23 cellular contexts compared by ENCODE assay signal in the genomic region with DNA sequence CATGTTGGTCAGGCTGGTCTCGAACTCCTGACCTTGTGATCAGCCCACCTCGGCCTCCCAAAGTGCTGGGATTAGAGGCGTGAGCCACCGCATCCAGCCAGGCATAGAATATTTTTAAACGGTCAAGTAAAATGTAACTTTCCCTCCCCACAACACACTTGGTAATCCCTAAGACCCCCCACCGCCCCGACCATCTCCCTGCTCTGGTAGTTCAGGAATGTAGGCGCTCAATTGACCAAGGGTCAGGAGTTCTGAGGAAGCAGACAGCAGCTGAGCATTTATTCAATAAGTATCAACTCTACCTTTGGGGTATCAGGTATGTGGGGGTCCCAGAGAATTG. TPM values are rescaled to one million over a fixed set of nuclear protein-coding genes. Genes with fewer than 3 reads are reported as not detected.
DNase-seq lines count a peak whose midpoint lies in the region; ATAC-seq, FAIRE-seq and TF ChIP-seq lines count a peak whose summit lies in the region.
"Had no signal": no experiment of that assay in that cellular context is flagged by ENCODE, and none has a peak within 500 bp of the region (broad histone marks: within the 10 kb centered on the region; RNA-seq: fewer than 3 reads in every experiment).

No MANE protein-coding gene starts in this region.

- no peaks in the 10 kb centered on the region for H3K36me3 ChIP-seq in CD4-positive, alpha-beta memory T cell (ENCODE audit: insufficient read depth, low read length)
- H3K36me3 ChIP-seq in kidney (ENCODE audit: control insufficient read depth in 1 of 2, insufficient read depth in 2 of 2, low read length in 2 of 2) (no peaks in the 10 kb centered on the region), prostate gland (no peaks in the 10 kb centered on the region)
- H3K36me3 ChIP-seq: brain microvascular endothelial cell, WERI-Rb-1 had no signal

- peak overlapping the region in 1 of 2 donors; percentile 13 for H3K9ac ChIP-seq in kidney (ENCODE audit: low read length in 2 of 2)
- H3K9ac ChIP-seq: SK-N-SH had no signal

- H3K27me3 ChIP-seq in CD4-positive, alpha-beta memory T cell (ENCODE audit: insufficient read depth, low read length) = no peaks in the 10 kb centered on the region
- no peaks in the 10 kb centered on the region for H3K27me3 ChIP-seq in prostate gland (replicated peaks; ENCODE audit: insufficient read depth)
- H3K27me3 ChIP-seq: testis had no signal

- WGBS in prostate gland = 93% methylated on average over 8 of the region's 8 CpGs

- H3K4me1 Mint-ChIP-seq in CD4-positive, alpha-beta memory T cell = peaks cover 30 to 77% (median 53%) of the 10 kb centered on the region in 4 donors
- H3K4me1 Mint-ChIP-seq in activated CD8-positive, alpha-beta T cell treated with anti-CD3 and anti-CD28 coated beads for 36 hours (ENCODE audit: low read depth) = peaks cover 73% of the 10 kb centered on the region

- no peaks in the 10 kb centered on the region for H3K9me3 ChIP-seq in CD4-positive, alpha-beta memory T cell (ENCODE audit: control insufficient read depth in 1 of 2, low read length in 2 of 2)
- H3K9me3 ChIP-seq in kidney (ENCODE audit: control insufficient read depth in 1 of 2, low read length in 2 of 2) = no peaks in the 10 kb centered on the region
- no peaks in the 10 kb centered on the region for H3K9me3 ChIP-seq in prostate gland
- H3K9me3 ChIP-seq: mucosa of descending colon, SK-N-SH, testis had no signal

- DNase-seq in CD4-positive, alpha-beta memory T cell = no peak
- no peak for DNase-seq in activated CD8-positive, alpha-beta T cell treated with anti-CD3 and anti-CD28 coated beads for 36 hours
- DNase-seq in kidney = no peak
- no peak for DNase-seq in prostate gland (ENCODE audit: low spot score)
- DNase-seq in DMS 273 (lab: John Stamatoyannopoulos, UW; ENCODE audit: unreplicated experiment) = no peak
- DNase-seq: activated CD8-positive, alpha-beta memory T cell treated with anti-CD3 and anti-CD28 coated beads, Interleukin-2, amount 50 U/mL, for 48 hours; activated effector memory CD4-positive, alpha-beta T cell treated with Interleukin-2 at 50 U/mL for 16 hours; brain microvascular endothelial cell; DMS153; effector memory CD4-positive, alpha-beta T cell; foreskin melanocyte; NCI-H1048; NCI-H1694 treated with DMSO at 0.1 percent for 48 hours; NCI-H526 treated with DMSO at 0.1 percent for 48 hours; SK-N-SH; stimulated activated CD4-positive, alpha-beta T cell treated with anti-CD3 and anti-CD28 coated beads, Interleukin-1b, Interleukin-23, amount 100 ng/mL, for 48 hours; testis; WERI-Rb-1 had no signal

- no peak overlapping the region for H3K27ac ChIP-seq in CD4-positive, alpha-beta memory T cell (ENCODE audit: low read depth, low read length)
- H3K27ac ChIP-seq in kidney (ENCODE audit: low read depth in 2 of 2, low read length in 2 of 2) (peak overlapping the region; percentile 73 to 86), prostate gland (peak overlapping the region; percentile 73 to 86)
- H3K27ac ChIP-seq: brain microvascular endothelial cell, testis, WERI-Rb-1 had no signal

- no peak overlapping the region for H3K4me3 Mint-ChIP-seq in CD4-positive, alpha-beta memory T cell
- no peak overlapping the region for H3K4me3 Mint-ChIP-seq in activated CD8-positive, alpha-beta T cell treated with anti-CD3 and anti-CD28 coated beads for 36 hours
- H3K4me3 Mint-ChIP-seq: T-helper 2 cell treated with Interferon-gamma antibody and Interleukin-4, amounts not matched to agents 5 μg/mL and 100 μg/mL, for 36 hours had no signal

- TF ChIP-seq POLR2A in prostate gland (IDR thresholded peaks at IDR 0.05) (no peak), GM18505 (IDR thresholded peaks at IDR 0.05; ENCODE audit: borderline replicate concordance, extremely low read depth, insufficient read depth, insufficient read length) (no peak)

- H3K27ac Mint-ChIP-seq in CD4-positive, alpha-beta memory T cell = peak overlapping the region in 5 of 7 donors; percentile 4 to 56 (median 47)
- peak overlapping the region; percentile 30 for H3K27ac Mint-ChIP-seq in activated CD8-positive, alpha-beta T cell treated with anti-CD3 and anti-CD28 coated beads for 36 hours

- POLR2A ChIA-PET in CD4-positive, alpha-beta memory T cell (lab: Charles Lee; ENCODE audit: partially characterized antibody) = interaction anchor here (1.2 to 33.8 kb wide), 2 partner anchors 16 to 52 kb away, joined by 4 to 688 read pairs; a partner anchor contains a TSS
- POLR2A ChIA-PET in activated CD8-positive, alpha-beta T cell treated with anti-CD3 and anti-CD28 coated beads for 36 hours (lab: Charles Lee) = interaction anchor here (8.1 kb wide), 1 partner anchor 49 kb away, joined by 75 read pairs; a partner anchor contains a TSS

- intact Hi-C loops in CD4-positive, alpha-beta memory T cell (cut with micrococcal nuclease) = no loop called here
- intact Hi-C loops in activated CD8-positive, alpha-beta T cell treated with anti-CD3 and anti-CD28 coated beads for 36 hours (cut with micrococcal nuclease) = loop anchor here (5.0 kb wide), 1 partner anchor 42 kb away; no protein-coding TSS in a partner anchor
- intact Hi-C loops in kidney (cut with DNase I) = no loop called here
- intact Hi-C loops in prostate gland (cut with DNase I) = no loop called here

- no peak for ATAC-seq in activated CD8-positive, alpha-beta T cell treated with anti-CD3 and anti-CD28 coated beads for 36 hours
- ATAC-seq in HG02981 (IDR thresholded peaks at IDR 0.05; ENCODE audit: unreplicated experiment) = no peak
- no peak for ATAC-seq in GM18505 (IDR thresholded peaks at IDR 0.05; ENCODE audit: unreplicated experiment)

- no peak for FAIRE-seq in kidney (lab: Jason Lieb, UNC)
- FAIRE-seq: small intestine had no signal

- H3K36me3 Mint-ChIP-seq in CD4-positive, alpha-beta memory T cell = no peaks in the 10 kb centered on the region
- H3K36me3 Mint-ChIP-seq in activated CD8-positive, alpha-beta T cell treated with anti-CD3 and anti-CD28 coated beads for 36 hours (ENCODE audit: low read depth) = no peaks in the 10 kb centered on the region

- no peak overlapping the region for H3K4me3 ChIP-seq in CD4-positive, alpha-beta memory T cell (ENCODE audit: low read length in 2 of 2)
- H3K4me3 ChIP-seq in kidney (ENCODE audit: low read length in 2 of 2) (peak overlapping the region in 1 of 2 donors; percentile 17), prostate gland (no peak overlapping the region)
- H3K4me3 ChIP-seq: mucosa of descending colon, testis had no signal

- TF ChIP-seq CTCF in activated CD8-positive, alpha-beta T cell treated with anti-CD3 and anti-CD28 coated beads for 36 hours (IDR thresholded peaks at IDR 0.05) = no peak
- TF ChIP-seq CTCF in kidney (IDR thresholded peaks at IDR 0.05; ENCODE audit: borderline replicate concordance, extremely low read depth, insufficient read depth) (no peak), prostate gland (IDR thresholded peaks at IDR 0.05) (no peak)

- no peaks in the 10 kb centered on the region for H3K27me3 Mint-ChIP-seq in CD4-positive, alpha-beta memory T cell
- no peaks in the 10 kb centered on the region for H3K27me3 Mint-ChIP-seq in activated CD8-positive, alpha-beta T cell treated with anti-CD3 and anti-CD28 coated beads for 36 hours

- CTCF ChIA-PET in CD4-positive, alpha-beta memory T cell (lab: Charles Lee; ENCODE audit: partially characterized antibody) = interaction anchor here (1.3 kb wide), 1 partner anchor 42 kb away, joined by 3 read pairs; no protein-coding TSS in a partner anchor
- CTCF ChIA-PET in activated CD8-positive, alpha-beta T cell treated with anti-CD3 and anti-CD28 coated beads for 36 hours (lab: Charles Lee) = interaction anchor here (1.9 kb wide), 1 partner anchor 132 kb away, joined by 5 read pairs; no protein-coding TSS in a partner anchor

- H3K4me1 ChIP-seq in CD4-positive, alpha-beta memory T cell (ENCODE audit: insufficient read depth, low read length) = peaks cover 70% of the 10 kb centered on the region
- H3K4me1 ChIP-seq in kidney (ENCODE audit: control insufficient read depth in 1 of 2, insufficient read depth in 1 of 2, low read depth in 1 of 2, low read length in 2 of 2) = peaks cover 41 to 46% of the 10 kb centered on the region in 2 donors
- peaks cover 21% of the 10 kb centered on the region for H3K4me1 ChIP-seq in prostate gland (replicated peaks)

- no peaks in the 10 kb centered on the region for H3K9me3 Mint-ChIP-seq in CD4-positive, alpha-beta memory T cell
- H3K9me3 Mint-ChIP-seq in activated CD8-positive, alpha-beta T cell treated with anti-CD3 and anti-CD28 coated beads for 36 hours = no peaks in the 10 kb centered on the region
- H3K9me3 Mint-ChIP-seq: T-helper 2 cell treated with Interferon-gamma antibody and Interleukin-4, amounts not matched to agents 5 μg/mL and 100 μg/mL, for 36 hours had no signal

RNA-seq across cellular contexts. Expression of a gene that starts 48.3 kb away (rescaled TPM):
- total RNA-seq in CD4-positive, alpha-beta memory T cell = 100 to 1,000 TPM in 1 of 2 experiments, 10 to 100 TPM in 1; 93.7 to 104 TPM
- 100 to 1,000 TPM in 1 of 2 donors, 10 to 100 TPM in 1; 74.3 to 102 TPM for polyA plus RNA-seq in CD4-positive, alpha-beta memory T cell
- total RNA-seq in activated CD8-positive, alpha-beta T cell treated with anti-CD3 and anti-CD28 coated beads for 36 hours = 10 to 100 TPM; 34.4 to 40.5 TPM
- total RNA-seq in kidney = 141 TPM
- 52.5 TPM for polyA plus RNA-seq in kidney (ENCODE audit: insufficient read depth, low read depth, low replicate concordance)
- total RNA-seq in prostate gland = 10 to 100 TPM; 37.1 to 64.7 TPM
